In genomic region chr1:6673816-6674398, GRCh38 we compare ENCODE assay signal across 1 cellular context.
TF ChIP-seq lines count a peak whose summit lies in the region.

No MANE protein-coding gene starts in this region.

TF ChIP-seq in IMR-90, 13 proteins besides CTCF, POLR2A, EP300 and RAD21 (continued from another document):
- TF ChIP-seq, protein P1, sequence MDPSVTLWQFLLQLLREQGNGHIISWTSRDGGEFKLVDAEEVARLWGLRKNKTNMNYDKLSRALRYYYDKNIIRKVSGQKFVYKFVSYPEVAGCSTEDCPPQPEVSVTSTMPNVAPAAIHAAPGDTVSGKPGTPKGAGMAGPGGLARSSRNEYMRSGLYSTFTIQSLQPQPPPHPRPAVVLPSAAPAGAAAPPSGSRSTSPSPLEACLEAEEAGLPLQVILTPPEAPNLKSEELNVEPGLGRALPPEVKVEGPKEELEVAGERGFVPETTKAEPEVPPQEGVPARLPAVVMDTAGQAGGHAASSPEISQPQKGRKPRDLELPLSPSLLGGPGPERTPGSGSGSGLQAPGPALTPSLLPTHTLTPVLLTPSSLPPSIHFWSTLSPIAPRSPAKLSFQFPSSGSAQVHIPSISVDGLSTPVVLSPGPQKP (IDR thresholded peaks at IDR 0.05; ENCODE audit: borderline replicate concordance, low read depth, low read length), result no peak
- TF ChIP-seq SMC3 (IDR thresholded peaks at IDR 0.05; ENCODE audit: low read depth, low read length), result no peak
- no peak for TF ChIP-seq MAFK (IDR thresholded peaks at IDR 0.05; ENCODE audit: low read depth, low read length)
- no peak for TF ChIP-seq MXI1 (IDR thresholded peaks at IDR 0.05; ENCODE audit: borderline replicate concordance, low read depth, low read length)
- TF ChIP-seq MAZ (IDR thresholded peaks at IDR 0.05; ENCODE audit: borderline replicate concordance, low read depth, low read length), result no peak
- TF ChIP-seq CHD1 (IDR thresholded peaks at IDR 0.05; ENCODE audit: low read depth, low read length), result no peak
- TF ChIP-seq BHLHE40 (IDR thresholded peaks at IDR 0.05; ENCODE audit: low read depth, low read length), result no peak
- TF ChIP-seq CEBPB (IDR thresholded peaks at IDR 0.05; ENCODE audit: low read depth, low read length), result no peak
- TF ChIP-seq FOS (IDR thresholded peaks at IDR 0.05; ENCODE audit: low read depth, low read length), result no peak
